In genomic region chr1:243364866-243365265, GRCh38 we compare ENCODE assay signal across 2 cellular contexts.
TF ChIP-seq lines count a peak whose summit lies in the region.

No MANE protein-coding gene starts in this region.

TF ChIP-seq in HepG2, 621 proteins besides CTCF, POLR2A, EP300 and RAD21 (continued from another document):
- TF ChIP-seq DMTF1 (CRISPR knock-in tag; IDR thresholded peaks at IDR 0.05) (no peak), NFAT5 (CRISPR knock-in tag; IDR thresholded peaks at IDR 0.05) (no peak), ZNF354B (CRISPR knock-in tag; IDR thresholded peaks at IDR 0.05) (no peak), NPAS2 (CRISPR knock-in tag; IDR thresholded peaks at IDR 0.05; ENCODE audit: borderline replicate concordance) (no peak), FOSL2 (CRISPR knock-in tag; IDR thresholded peaks at IDR 0.05) (no peak), RORA (CRISPR knock-in tag; IDR thresholded peaks at IDR 0.05) (no peak), ZNF839 (CRISPR knock-in tag; IDR thresholded peaks at IDR 0.05; ENCODE audit: borderline replicate concordance) (no peak), ZNF580 (CRISPR knock-in tag; IDR thresholded peaks at IDR 0.05; ENCODE audit: borderline replicate concordance, low read depth) (no peak), SP5 (CRISPR knock-in tag; IDR thresholded peaks at IDR 0.05; ENCODE audit: borderline replicate concordance, low read depth) (no peak), GATAD2A (CRISPR knock-in tag; IDR thresholded peaks at IDR 0.05) (no peak)

TF ChIP-seq in SK-N-SH, 30 proteins besides CTCF, POLR2A, EP300 and RAD21 (continued from another document):
- TF ChIP-seq REST (IDR thresholded peaks at IDR 0.05; ENCODE audit: low read depth, low read length) (no peak), MXI1 (IDR thresholded peaks at IDR 0.05; ENCODE audit: low read depth, low read length) (no peak), GABPA (IDR thresholded peaks at IDR 0.05; ENCODE audit: low read depth) (no peak)
